Comparison of ENCODE assay signal across 1 cellular context in the genomic region with DNA sequence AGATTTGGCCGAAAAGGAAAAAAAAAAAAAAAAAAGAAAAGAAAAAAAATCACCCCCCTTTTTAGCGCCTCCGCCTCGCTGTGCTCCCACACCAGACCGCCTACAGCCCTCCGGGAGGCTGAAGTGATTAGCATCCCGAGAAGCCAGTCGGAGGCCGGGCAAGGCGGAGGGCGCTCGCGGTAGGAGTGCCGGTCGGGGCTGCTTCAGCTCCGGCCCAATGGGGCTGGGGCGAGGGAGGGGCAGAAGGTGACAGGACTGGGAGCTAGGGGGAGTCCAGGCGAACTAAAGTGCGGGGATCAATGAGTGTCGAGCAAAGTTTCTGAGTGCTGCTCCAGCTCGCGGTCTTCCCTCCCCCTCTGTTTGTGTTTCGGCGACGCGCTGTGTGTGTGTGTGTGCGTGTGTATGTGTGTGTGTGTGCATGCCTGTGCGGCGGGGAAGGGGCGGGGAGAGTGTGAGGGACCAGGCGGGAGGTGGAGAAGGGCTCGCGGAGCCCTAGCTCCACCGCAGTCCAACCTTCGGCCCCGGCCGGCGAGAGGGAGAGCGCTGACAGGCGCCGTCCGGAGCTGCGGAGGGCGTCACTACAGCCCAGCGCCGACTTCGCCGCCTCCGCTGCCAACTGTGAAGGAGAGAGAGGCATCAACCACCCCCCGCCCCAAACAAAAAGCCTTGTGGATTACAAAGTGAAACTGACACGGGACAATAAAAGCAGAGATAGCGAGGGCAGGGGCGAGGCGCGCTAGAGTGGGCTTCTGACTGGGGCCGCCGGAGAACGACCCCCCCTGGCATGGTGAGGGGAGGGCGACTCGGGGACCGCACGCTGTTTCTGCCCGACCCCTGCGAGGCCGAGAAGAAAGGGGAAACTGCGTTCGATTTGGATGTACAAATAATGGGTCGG.
TF ChIP-seq lines count a peak whose summit lies in the region.

Gene FAT4, plus strand, starts transcription at position 280 of the 895 bp plus-strand sequence. CDS start 1,457 bp downstream, outside the sequence.

TF ChIP-seq in HepG2, 621 proteins besides CTCF, POLR2A, EP300 and RAD21 (continued from another document and continues in another):
- TF ChIP-seq, protein P1, sequence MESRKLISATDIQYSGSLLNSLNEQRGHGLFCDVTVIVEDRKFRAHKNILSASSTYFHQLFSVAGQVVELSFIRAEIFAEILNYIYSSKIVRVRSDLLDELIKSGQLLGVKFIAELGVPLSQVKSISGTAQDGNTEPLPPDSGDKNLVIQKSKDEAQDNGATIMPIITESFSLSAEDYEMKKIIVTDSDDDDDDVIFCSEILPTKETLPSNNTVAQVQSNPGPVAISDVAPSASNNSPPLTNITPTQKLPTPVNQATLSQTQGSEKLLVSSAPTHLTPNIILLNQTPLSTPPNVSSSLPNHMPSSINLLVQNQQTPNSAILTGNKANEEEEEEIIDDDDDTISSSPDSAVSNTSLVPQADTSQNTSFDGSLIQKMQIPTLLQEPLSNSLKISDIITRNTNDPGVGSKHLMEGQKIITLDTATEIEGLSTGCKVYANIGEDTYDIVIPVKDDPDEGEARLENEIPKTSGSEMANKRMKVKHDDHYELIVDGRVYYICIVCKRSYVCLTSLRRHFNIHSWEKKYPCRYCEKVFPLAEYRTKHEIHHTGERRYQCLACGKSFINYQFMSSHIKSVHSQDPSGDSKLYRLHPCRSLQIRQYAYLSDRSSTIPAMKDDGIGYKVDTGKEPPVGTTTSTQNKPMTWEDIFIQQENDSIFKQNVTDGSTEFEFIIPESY (CRISPR knock-in tag; IDR thresholded peaks at IDR 0.05), result no peak
- TF ChIP-seq DPF2 (CRISPR knock-in tag; IDR thresholded peaks at IDR 0.05; ENCODE audit: borderline replicate concordance, low read depth) (peak; percentile 66; the same call in 1 of the 2 replicates), ZBTB34 (CRISPR knock-in tag; IDR thresholded peaks at IDR 0.05) (no peak), TRAFD1 (CRISPR knock-in tag; IDR thresholded peaks at IDR 0.05; ENCODE audit: borderline replicate concordance) (no peak), SAFB2 (CRISPR knock-in tag; IDR thresholded peaks at IDR 0.05; ENCODE audit: borderline replicate concordance, low read depth) (no peak), PTBP1 (IDR thresholded peaks at IDR 0.05; ENCODE audit: low read depth, low read length, poor library complexity, severe bottlenecking) (no peak), ZSCAN25 (CRISPR knock-in tag; IDR thresholded peaks at IDR 0.05) (peak; percentile 41; the same call in 1 of the 2 replicates), TIGD3 (CRISPR knock-in tag; IDR thresholded peaks at IDR 0.05; ENCODE audit: borderline replicate concordance) (no peak), RBFOX2 (IDR thresholded peaks at IDR 0.05; ENCODE audit: low read depth, low read length) (0 out of 2 replicates have a peak, but pooled peaks have one; percentile 21), ZC3H13 (CRISPR knock-in tag; IDR thresholded peaks at IDR 0.05) (peak; percentile 72; the same call in 1 of the 2 replicates), ZNF543 (CRISPR knock-in tag; IDR thresholded peaks at IDR 0.05) (no peak), MEIS2 (CRISPR knock-in tag; IDR thresholded peaks at IDR 0.05) (0 out of 2 replicates have a peak, but pooled peaks have one; percentile 0), PAWR (CRISPR knock-in tag; IDR thresholded peaks at IDR 0.05; ENCODE audit: borderline replicate concordance) (no peak), FOXP4 (CRISPR knock-in tag; IDR thresholded peaks at IDR 0.05) (peak; percentile 93), ETV5 (CRISPR knock-in tag; IDR thresholded peaks at IDR 0.05; ENCODE audit: borderline replicate concordance) (no peak), ZNF7 (CRISPR knock-in tag; IDR thresholded peaks at IDR 0.05) (no peak), ZNF207 (IDR thresholded peaks at IDR 0.05; ENCODE audit: borderline replicate concordance) (no peak), CBX1 (IDR thresholded peaks at IDR 0.05; ENCODE audit: low read depth) (peak; percentile 73), GMEB2 (CRISPR knock-in tag; IDR thresholded peaks at IDR 0.05; ENCODE audit: low read depth) (no peak), KAT8 (CRISPR knock-in tag; IDR thresholded peaks at IDR 0.05) (no peak), ZNF709 (CRISPR knock-in tag; IDR thresholded peaks at IDR 0.05) (peak; percentile 68; the same call in 1 of the 2 replicates), ZBTB43 (CRISPR knock-in tag; conservative IDR thresholded peaks at IDR 0.05) (peak; percentile 76), ZNF615 (CRISPR knock-in tag; IDR thresholded peaks at IDR 0.05; ENCODE audit: borderline replicate concordance) (no peak), ZNF772 (CRISPR knock-in tag; IDR thresholded peaks at IDR 0.05) (peak; percentile 82), ZNF577 (CRISPR knock-in tag; IDR thresholded peaks at IDR 0.05; ENCODE audit: borderline replicate concordance, low read depth) (no peak), NCOA2 (CRISPR knock-in tag; IDR thresholded peaks at IDR 0.05) (no peak), AFF4 (CRISPR knock-in tag; IDR thresholded peaks at IDR 0.05) (no peak), HOXA3 (CRISPR knock-in tag; IDR thresholded peaks at IDR 0.05) (peak; percentile 84), ATF3 (CRISPR knock-in tag; IDR thresholded peaks at IDR 0.05) (no peak), ZNF30 (CRISPR knock-in tag; IDR thresholded peaks at IDR 0.05) (no peak), RFX3 (CRISPR knock-in tag; IDR thresholded peaks at IDR 0.05) (no peak), ZNF883 (CRISPR knock-in tag; IDR thresholded peaks at IDR 0.05; ENCODE audit: not compliant biosample characterization) (no peak), GATAD1 (CRISPR knock-in tag; IDR thresholded peaks at IDR 0.05) (0 out of 2 replicates have a peak, but pooled peaks have one; percentile 12), RXRA (CRISPR knock-in tag; IDR thresholded peaks at IDR 0.05) (no peak), GLMP (CRISPR knock-in tag; IDR thresholded peaks at IDR 0.05; ENCODE audit: borderline replicate concordance) (no peak)
- TF ChIP-seq, protein P2, sequence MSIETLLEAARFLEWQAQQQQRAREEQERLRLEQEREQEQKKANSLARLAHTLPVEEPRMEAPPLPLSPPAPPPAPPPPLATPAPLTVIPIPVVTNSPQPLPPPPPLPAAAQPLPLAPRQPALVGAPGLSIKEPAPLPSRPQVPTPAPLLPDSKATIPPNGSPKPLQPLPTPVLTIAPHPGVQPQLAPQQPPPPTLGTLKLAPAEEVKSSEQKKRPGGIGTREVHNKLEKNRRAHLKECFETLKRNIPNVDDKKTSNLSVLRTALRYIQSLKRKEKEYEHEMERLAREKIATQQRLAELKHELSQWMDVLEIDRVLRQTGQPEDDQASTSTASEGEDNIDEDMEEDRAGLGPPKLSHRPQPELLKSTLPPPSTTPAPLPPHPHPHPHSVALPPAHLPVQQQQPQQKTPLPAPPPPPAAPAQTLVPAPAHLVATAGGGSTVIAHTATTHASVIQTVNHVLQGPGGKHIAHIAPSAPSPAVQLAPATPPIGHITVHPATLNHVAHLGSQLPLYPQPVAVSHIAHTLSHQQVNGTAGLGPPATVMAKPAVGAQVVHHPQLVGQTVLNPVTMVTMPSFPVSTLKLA (IDR thresholded peaks at IDR 0.05), result peak; percentile 45; the same call in 1 of the 2 replicates
